8 cellular contexts compared by ENCODE assay signal in the genomic region with DNA sequence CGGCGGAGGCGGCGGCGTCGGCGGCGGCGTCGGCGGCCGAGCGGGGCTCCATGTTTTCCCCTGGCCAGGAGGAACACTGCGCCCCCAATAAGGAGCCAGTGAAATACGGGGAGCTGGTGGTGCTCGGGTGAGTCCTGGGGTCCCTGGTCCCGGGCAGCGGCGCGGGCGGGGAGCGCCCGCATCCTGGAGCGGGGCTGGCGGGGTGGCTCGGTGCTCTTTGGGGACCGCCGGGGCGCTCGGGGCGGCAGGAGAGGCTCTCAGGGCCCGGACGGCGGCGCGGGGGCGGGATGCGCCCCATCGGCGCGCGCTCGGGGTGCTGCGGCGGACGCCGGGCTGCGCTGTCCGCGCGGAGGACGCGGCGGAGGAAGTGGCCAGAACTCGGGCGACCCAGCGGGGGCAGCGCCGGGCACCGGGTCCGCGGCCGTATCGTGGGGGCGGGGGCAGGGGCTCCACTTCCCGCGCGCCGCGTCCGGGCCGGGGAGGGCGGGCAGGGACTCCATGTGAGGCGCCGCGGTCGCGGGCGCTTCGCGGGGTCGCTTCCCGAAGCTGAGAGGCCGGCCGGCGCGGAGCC. TPM values are rescaled to one million over a fixed set of nuclear protein-coding genes. Genes with fewer than 3 reads are reported as not detected.
DNase-seq lines count a peak whose midpoint lies in the region; ATAC-seq and TF ChIP-seq lines count a peak whose summit lies in the region.

No MANE protein-coding gene starts in this region.

- H3K36me3 Mint-ChIP-seq in T-helper 17 cell (ENCODE audit: low read depth): no peaks in the 10 kb centered on the region

- peak; percentile 16 for DNase-seq in GM13977 (ENCODE audit: low spot score)
- peak in 2 of 3 donors; percentile 14 to 17 for DNase-seq in T-helper 17 cell
- DNase-seq in medulla oblongata (ENCODE audit: extremely low spot score): peak; percentile 31
- DNase-seq in stimulated activated naive CD8-positive, alpha-beta T cell treated with anti-CD3 and anti-CD28 coated beads, Interleukin-15, amount 100 ng/mL, for 72 hours: peak; percentile 23 to 57
- no peak for DNase-seq in NCI-H774 (lab: John Stamatoyannopoulos, UW)
- DNase-seq in amniotic stem cell (lab: John Stamatoyannopoulos, UW): no peak

- H3K27ac ChIP-seq in duodenal mucosa (ENCODE audit: low read depth, low read length): peak overlapping the region; percentile 88

- TF ChIP-seq CTCF in GM13977 (IDR thresholded peaks at IDR 0.05; ENCODE audit: extremely low read depth, insufficient read depth, missing control alignments): no peak

- H3K27me3 ChIP-seq in duodenal mucosa (ENCODE audit: control insufficient read depth in 1 of 2, insufficient read depth in 2 of 2, low read length in 2 of 2): no peaks in the 10 kb centered on the region

- peaks cover 40% of the 10 kb centered on the region for H3K4me1 Mint-ChIP-seq in T-helper 17 cell
- peaks cover 40% of the 10 kb centered on the region for H3K4me1 Mint-ChIP-seq in stimulated activated naive CD8-positive, alpha-beta T cell treated with anti-CD3 and anti-CD28 coated beads, Interleukin-15, amount 100 ng/mL, for 72 hours

- H3K4me1 ChIP-seq in duodenal mucosa (ENCODE audit: control insufficient read depth in 1 of 2, insufficient read depth in 2 of 2, low read length in 2 of 2): peaks cover 7 to 14% of the 10 kb centered on the region in 2 donors

- H3K9ac ChIP-seq in duodenal mucosa (ENCODE audit: low read depth in 1 of 2, low read length in 2 of 2): peak overlapping the region; percentile 69 to 77

- H3K27ac Mint-ChIP-seq in T-helper 17 cell: no peak overlapping the region
- no peak overlapping the region for H3K27ac Mint-ChIP-seq in stimulated activated naive CD8-positive, alpha-beta T cell treated with anti-CD3 and anti-CD28 coated beads, Interleukin-15, amount 100 ng/mL, for 72 hours

- H3K4me3 Mint-ChIP-seq in T-helper 17 cell: peak overlapping the region; percentile 94
- peak overlapping the region in 1 of 2 donors; percentile 97 for H3K4me3 Mint-ChIP-seq in stimulated activated naive CD8-positive, alpha-beta T cell treated with anti-CD3 and anti-CD28 coated beads, Interleukin-15, amount 100 ng/mL, for 72 hours

- peak overlapping the region; percentile 83 to 90 for H3K4me3 ChIP-seq in duodenal mucosa (ENCODE audit: low read depth in 1 of 2, low read length in 2 of 2)

- H3K9me3 ChIP-seq in T-helper 17 cell (ENCODE audit: control insufficient read depth, low read length, poor library complexity, severe bottlenecking) (no peaks in the 10 kb centered on the region), duodenal mucosa (ENCODE audit: control insufficient read depth in 1 of 2, low read length in 2 of 2) (no peaks in the 10 kb centered on the region)

- no peaks in the 10 kb centered on the region for H3K36me3 ChIP-seq in duodenal mucosa (ENCODE audit: control insufficient read depth in 1 of 2, insufficient read depth in 2 of 2, low read length in 2 of 2)

- peaks cover 19% of the 10 kb centered on the region for H3K27me3 Mint-ChIP-seq in T-helper 17 cell
- peaks cover 31% of the 10 kb centered on the region for H3K27me3 Mint-ChIP-seq in stimulated activated naive CD8-positive, alpha-beta T cell treated with anti-CD3 and anti-CD28 coated beads, Interleukin-15, amount 100 ng/mL, for 72 hours

- ATAC-seq in HG02678 (IDR thresholded peaks at IDR 0.05; ENCODE audit: unreplicated experiment) (peak; percentile 13), T-helper 17 cell (peak; percentile 18)
- ATAC-seq in stimulated activated naive CD8-positive, alpha-beta T cell treated with anti-CD3 and anti-CD28 coated beads, Interleukin-15, amount 100 ng/mL, for 72 hours: peak; percentile 62

- no peaks in the 10 kb centered on the region for H3K9me3 Mint-ChIP-seq in stimulated activated naive CD8-positive, alpha-beta T cell treated with anti-CD3 and anti-CD28 coated beads, Interleukin-15, amount 100 ng/mL, for 72 hours

- in situ Hi-C loops in GM13977 (cut with MboI; ENCODE audit: low pct_unique_long_range_greater_than_20kb, low sequenced_read_pairs, unreplicated experiment): no loop called here

RNA-seq across cellular contexts. Expression of gene PELI2, which starts 0.5 kb away (rescaled TPM):
- total RNA-seq in T-helper 17 cell: 10 to 100 TPM; 11.2 to 26.3 TPM

Comparison
In these comparisons a context has a peak if more than half of its experiments do, and no peak if none do; other contexts are left out.
1. DNase-seq: peak in GM13977 (single experiment), T-helper 17 cell (2 of 3), medulla oblongata (single experiment) and stimulated activated naive CD8-positive, alpha-beta T cell treated with anti-CD3 and anti-CD28 coated beads, Interleukin-15, amount 100 ng/mL, for 72 hours (2 of 2); none in NCI-H774 (single experiment) and amniotic stem cell (single experiment).
2. Peak in every context shown above with its lines, with median percentiles within 50 percentile points of each other: ATAC-seq.